Comparison of ENCODE assay signal across 8 cellular contexts in genomic region chr9:136631038-136632000, GRCh38. TPM values are rescaled to one million over a fixed set of nuclear protein-coding genes. Genes with fewer than 3 reads are reported as not detected.
DNase-seq lines count a peak whose midpoint lies in the region; ATAC-seq and TF ChIP-seq lines count a peak whose summit lies in the region.

No MANE protein-coding gene starts in this region.

- no peaks in the 10 kb centered on the region for H3K4me1 ChIP-seq in GM23248 (ENCODE audit: insufficient read depth)
- H3K4me1 ChIP-seq in colonic mucosa: peaks cover 10% of the 10 kb centered on the region
- H3K4me1 ChIP-seq in lung (ENCODE audit: control insufficient read depth in 2 of 2, insufficient read depth in 2 of 2, low read length in 2 of 2): peaks cover 0 to 11% of the 10 kb centered on the region in 2 donors

- H3K9ac ChIP-seq in GM23248: no peak overlapping the region
- H3K9ac ChIP-seq in colonic mucosa (ENCODE audit: low read depth in 2 of 2, low read length in 2 of 2): no peak overlapping the region

- H3K27ac ChIP-seq in GM23248 (no peak overlapping the region), colonic mucosa (no peak overlapping the region), lung (ENCODE audit: low read depth in 1 of 2, low read length in 1 of 2) (no peak overlapping the region)

- intact Hi-C loops in colonic mucosa (cut with DNase I): loop anchor here (2.0 to 10.0 kb wide), 2 partner anchors 143 to 297 kb away; no protein-coding TSS in a partner anchor

- H3K9me3 ChIP-seq in GM23248 (ENCODE audit: low read depth) (no peaks in the 10 kb centered on the region), colonic mucosa (no peaks in the 10 kb centered on the region), lung (ENCODE audit: control insufficient read depth in 2 of 2, insufficient read depth in 1 of 2, low read length in 1 of 2) (no peaks in the 10 kb centered on the region)

- H3K36me3 Mint-ChIP-seq in activated CD4-positive, alpha-beta T cell treated with anti-CD3 and anti-CD28 coated beads, Interleukin-2, amount 10 ng/mL, durations not matched to agents 7 days and 5 days (ENCODE audit: low read depth): no peaks in the 10 kb centered on the region

- CTCF ChIA-PET in activated CD4-positive, alpha-beta T cell treated with anti-CD3 and anti-CD28 coated beads, Interleukin-2, amount 10 ng/mL, durations not matched to agents 7 days and 5 days (lab: Charles Lee): interaction anchor here (0.5 to 1.4 kb wide), 10 partner anchors 8 to 447 kb away, joined by 3 to 19 read pairs (median 4); no protein-coding TSS in a partner anchor

- peaks cover 7% of the 10 kb centered on the region; the same call in 1 of the 2 replicates for H3F3A ChIP-seq in GM23248 (ENCODE audit: insufficient read depth)

- no peaks in the 10 kb centered on the region for H3K79me2 ChIP-seq in GM23248 (ENCODE audit: insufficient read depth)

- ATAC-seq in lung (ENCODE audit: insufficient read depth, low FRiP score) (peak; percentile 74), HG03097 (IDR thresholded peaks at IDR 0.05; ENCODE audit: low FRiP score, unreplicated experiment) (no peak)

- no peaks in the 10 kb centered on the region for H3K36me3 ChIP-seq in GM23248 (ENCODE audit: low read depth)
- H3K36me3 ChIP-seq in colonic mucosa: no peaks in the 10 kb centered on the region
- no peaks in the 10 kb centered on the region for H3K36me3 ChIP-seq in lung (ENCODE audit: control insufficient read depth in 2 of 2, insufficient read depth in 2 of 2, low read length in 2 of 2)

- POLR2A ChIA-PET in activated CD4-positive, alpha-beta T cell treated with anti-CD3 and anti-CD28 coated beads, Interleukin-2, amount 10 ng/mL, durations not matched to agents 7 days and 5 days (lab: Charles Lee): no interaction called here

- no peaks in the 10 kb centered on the region for H3K4me1 Mint-ChIP-seq in activated CD4-positive, alpha-beta T cell treated with anti-CD3 and anti-CD28 coated beads, Interleukin-2, amount 10 ng/mL, durations not matched to agents 7 days and 5 days

- H3K27ac Mint-ChIP-seq in activated CD4-positive, alpha-beta T cell treated with anti-CD3 and anti-CD28 coated beads, Interleukin-2, amount 10 ng/mL, durations not matched to agents 7 days and 5 days: no peak overlapping the region

- no peak overlapping the region for H3K4me3 ChIP-seq in GM23248
- no peak overlapping the region for H3K4me3 ChIP-seq in colonic mucosa
- no peak overlapping the region for H3K4me3 ChIP-seq in lung

- no peak overlapping the region for H2AFZ ChIP-seq in GM23248

- no peak overlapping the region for H3K4me3 Mint-ChIP-seq in activated CD4-positive, alpha-beta T cell treated with anti-CD3 and anti-CD28 coated beads, Interleukin-2, amount 10 ng/mL, durations not matched to agents 7 days and 5 days

- WGBS in GM23248 (ENCODE audit: low coverage in 1 of 2, low lambda C conversion rate in 2 of 2, missing lambda C conversion rate in 2 of 2), 2 experiments: 38% methylated on average over 31 of the region's 31 CpGs
- 56% methylated on average over 31 of the region's 31 CpGs for WGBS in lung, 2 donors

- no peaks in the 10 kb centered on the region for H3K9me3 Mint-ChIP-seq in activated CD4-positive, alpha-beta T cell treated with anti-CD3 and anti-CD28 coated beads, Interleukin-2, amount 10 ng/mL, durations not matched to agents 7 days and 5 days

- in situ Hi-C loops in ACHN (cut with HindIII; ENCODE audit: low pct_ligation_motif_present, low pct_unique_long_range_greater_than_20kb, low sequenced_read_pairs): no loop called here
- in situ Hi-C loops in GM23248 (cut with MboI): no loop called here

- H3K27me3 ChIP-seq in GM23248 (replicated peaks; ENCODE audit: insufficient read depth): no peaks in the 10 kb centered on the region
- H3K27me3 ChIP-seq in colonic mucosa: no peaks in the 10 kb centered on the region
- H3K27me3 ChIP-seq in lung (ENCODE audit: control insufficient read depth, insufficient read depth): no peaks in the 10 kb centered on the region

- TF ChIP-seq CTCF in colonic mucosa (IDR thresholded peaks at IDR 0.05) (peak; percentile 78), lung (IDR thresholded peaks at IDR 0.05; ENCODE audit: control extremely low read depth, extremely low read depth) (peak; percentile 84)

- H3K27me3 Mint-ChIP-seq in activated CD4-positive, alpha-beta T cell treated with anti-CD3 and anti-CD28 coated beads, Interleukin-2, amount 10 ng/mL, durations not matched to agents 7 days and 5 days: peaks cover 3% of the 10 kb centered on the region

- H4K20me1 ChIP-seq in GM23248 (ENCODE audit: insufficient read depth): no peaks in the 10 kb centered on the region

- H3K4me2 ChIP-seq in GM23248 (ENCODE audit: unreplicated experiment): no peak overlapping the region

- no peaks in the 10 kb centered on the region for H3K9me2 ChIP-seq in GM23248 (ENCODE audit: insufficient read depth)

- DNase-seq in ACHN: peak; percentile 67
- peak; percentile 80 for DNase-seq in GM23248
- peak; percentile 73 to 82 for DNase-seq in NCI-H524 (lab: John Stamatoyannopoulos, UW)
- peak; percentile 76 for DNase-seq in activated CD4-positive, alpha-beta T cell treated with anti-CD3 and anti-CD28 coated beads, Interleukin-2, amount 10 ng/mL, durations not matched to agents 7 days and 5 days
- peak; percentile 86 for DNase-seq in colonic mucosa
- DNase-seq in lung (ENCODE audit: low spot score): peak; percentile 77
- peak; percentile 33 for DNase-seq in stimulated activated CD8-positive, alpha-beta memory T cell treated with anti-CD3 and anti-CD28 coated beads, Interleukin-12 subunit alpha, Interleukin-12 subunit beta, amount 100 ng/mL, for 24 hours (ENCODE audit: extremely low read depth)

RNA-seq across cellular contexts. Expression of gene EGFL7, which starts 31.4 kb away (rescaled TPM):
- total RNA-seq in GM23248 (2014; rRNA removed; shearing (Covaris generic)): 13.7 and 15.3 TPM in 2 replicates
- polyA plus RNA-seq in GM23248 (2016; fragmentation: Nextera tagmentation; extraction: Ambion mirVana) (15.3 and 15.7 TPM in 2 replicates), lung (100 to 1,000 TPM; 275 to 379 TPM)
- total RNA-seq in activated CD4-positive, alpha-beta T cell treated with anti-CD3 and anti-CD28 coated beads, Interleukin-2, amount 10 ng/mL, durations not matched to agents 7 days and 5 days: under 1 TPM; 0.22 to 0.31 TPM
- total RNA-seq in colonic mucosa (10 to 100 TPM; 17.3 to 28.4 TPM), lung (100 to 1,000 TPM; 128 to 177 TPM)

RNA-seq across cellular contexts. Expression of gene AGPAT2, which starts 55.9 kb away (rescaled TPM):
- total RNA-seq in GM23248 (2014; rRNA removed; shearing (Covaris generic)): 50.8 and 58.3 TPM in 2 replicates
- polyA plus RNA-seq in GM23248 (2016; fragmentation: Nextera tagmentation; extraction: Ambion mirVana): 68.7 and 80.3 TPM in 2 replicates
- total RNA-seq in activated CD4-positive, alpha-beta T cell treated with anti-CD3 and anti-CD28 coated beads, Interleukin-2, amount 10 ng/mL, durations not matched to agents 7 days and 5 days: 10 to 100 TPM; 15.0 to 17.0 TPM
- 100 to 1,000 TPM; 197 to 372 TPM for total RNA-seq in colonic mucosa
- total RNA-seq in lung: 100 to 1,000 TPM in 1 of 2 donors, 10 to 100 TPM in 1; 81.7 to 184 TPM
- polyA plus RNA-seq in lung: 100 to 1,000 TPM; 169 to 277 TPM

Comparison
In these comparisons a context has a peak if more than half of its experiments do, and no peak if none do; other contexts are left out.
1. DNase-seq: peak in every context shown above with its lines; median percentile 86 in colonic mucosa; 80 in GM23248; 78 in NCI-H524; 77 in lung; 76 in activated CD4-positive, alpha-beta T cell treated with anti-CD3 and anti-CD28 coated beads, Interleukin-2, amount 10 ng/mL, durations not matched to agents 7 days and 5 days; 67 in ACHN; 33 in stimulated activated CD8-positive, alpha-beta memory T cell treated with anti-CD3 and anti-CD28 coated beads, Interleukin-12 subunit alpha, Interleukin-12 subunit beta, amount 100 ng/mL, for 24 hours.
2. RNA of gene EGFL7, which starts 31.4 kb away (total RNA-seq): 128 to 177 TPM in lung, 17.3 to 28.4 TPM in colonic mucosa and 13.7 to 15.3 TPM in GM23248; 0.22 to 0.31 TPM in activated CD4-positive, alpha-beta T cell treated with anti-CD3 and anti-CD28 coated beads, Interleukin-2, amount 10 ng/mL, durations not matched to agents 7 days and 5 days; every median in the first group is over 10 times any median in the second.